Comparison of ENCODE assay signal across 21 cellular contexts in genomic region chr6:35475573-35475972, GRCh38. TPM values are rescaled to one million over a fixed set of nuclear protein-coding genes. Genes with fewer than 3 reads are reported as not detected.
DNase-seq lines count a peak whose midpoint lies in the region; ATAC-seq, FAIRE-seq and TF ChIP-seq lines count a peak whose summit lies in the region.
"Had no signal": no experiment of that assay in that cellular context is flagged by ENCODE, and none has a peak within 500 bp of the region (broad histone marks: within the 10 kb centered on the region; RNA-seq: fewer than 3 reads in every experiment).

No MANE protein-coding gene starts in this region.

- no peak for TF ChIP-seq CTCF in A549 (IDR thresholded peaks at IDR 0.05)
- no peak for TF ChIP-seq CTCF in Calu3 (IDR thresholded peaks at IDR 0.05; ENCODE audit: unreplicated experiment)
- TF ChIP-seq CTCF in RWPE1 (conservative IDR thresholded peaks at IDR 0.05; ENCODE audit: low read depth): no peak

- no peaks in the 10 kb centered on the region for H3K9me3 ChIP-seq in A549
- H3K9me3 ChIP-seq in neuronal stem cell (replicated peaks in 1 of 2; ENCODE audit: control insufficient read depth in 2 of 2, insufficient read depth in 1 of 2, low read depth in 1 of 2, low read length in 2 of 2): peaks cover 0 to 3% of the 10 kb centered on the region in 2 donors
- H3K9me3 ChIP-seq: BE2C, Peyer's patch had no signal

- no peak for FAIRE-seq in A549 (lab: Jason Lieb, UNC)
- FAIRE-seq: GM18507 had no signal

- no peak overlapping the region for H4K8ac ChIP-seq in neuronal stem cell (ENCODE audit: low read depth, low read length)

- H3K4me3 Mint-ChIP-seq in Calu3 (ENCODE audit: low read depth, unreplicated experiment): no peak overlapping the region
- H3K4me3 Mint-ChIP-seq: CD8-positive, alpha-beta T cell; HFFc6 had no signal

- peaks cover 3% of the 10 kb centered on the region for H3K79me1 ChIP-seq in neuronal stem cell (ENCODE audit: low read depth, low read length)

- no peaks in the 10 kb centered on the region for H3K27me3 Mint-ChIP-seq in Calu3 (ENCODE audit: unreplicated experiment)

- H3K23ac ChIP-seq in neuronal stem cell (ENCODE audit: low read depth, low read length, poor library complexity): no peak overlapping the region

- H2BK12ac ChIP-seq in neuronal stem cell (ENCODE audit: low read length): no peak overlapping the region

- 80% methylated on average over 1 of the region's 4 CpGs for WGBS in A549 (ENCODE audit: missing lambda C conversion rate)
- WGBS in neuronal stem cell (ENCODE audit: extremely low coverage in 2 of 2, insufficient read length in 2 of 2, insufficient replicate concordance in 1 of 2), 2 donors: no CpG with 5 or more reads among the region's 4 CpGs

- no peak for TF ChIP-seq EP300 in A549 (IDR thresholded peaks at IDR 0.05)

- CTCF ChIA-PET in A549 (lab: Yijun Ruan, JAX): no interaction called here
- CTCF ChIA-PET in Calu3 (lab: Charles Lee): interaction anchor here (1.1 kb wide), 1 partner anchor 21 kb away, joined by 3 read pairs; no protein-coding TSS in a partner anchor
- CTCF ChIA-PET in RWPE1 (lab: Yijun Ruan, JAX): interaction anchor here (0.6 kb wide), 2 partner anchors 261 to 1307 kb away, joined by 3 to 7 read pairs; partner anchors contain the start of gene ARMC12

- no peaks in the 10 kb centered on the region for H3K9me3 Mint-ChIP-seq in Calu3 (ENCODE audit: low read depth, unreplicated experiment)
- H3K9me3 Mint-ChIP-seq: CD8-positive, alpha-beta T cell; HFFc6 had no signal

- no peak overlapping the region for H3K14ac ChIP-seq in neuronal stem cell (ENCODE audit: low read length)

- no peaks in the 10 kb centered on the region for H3K27me3 ChIP-seq in neuronal stem cell (ENCODE audit: control insufficient read depth in 3 of 3, insufficient read depth in 3 of 3, low read depth in 1 of 3, low read length in 3 of 3)
- H3K27me3 ChIP-seq: BE2C, Peyer's patch had no signal

- intact Hi-C loops in Calu3 (cut with micrococcal nuclease; ENCODE audit: unreplicated experiment): no loop called here

- H3K18ac ChIP-seq in neuronal stem cell (ENCODE audit: low read length): no peak overlapping the region

- H3K27ac ChIP-seq in A549: no peak overlapping the region
- H3K27ac ChIP-seq in RWPE1: peak overlapping the region; percentile 94
- no peak overlapping the region for H3K27ac ChIP-seq in neuronal stem cell (replicated peaks; ENCODE audit: low read length)
- H3K27ac ChIP-seq: HL-60, Peyer's patch had no signal

- POLR2A ChIA-PET in A549 (lab: Yijun Ruan, JAX): no interaction called here
- POLR2A ChIA-PET in RWPE1 (lab: Yijun Ruan, JAX; ENCODE audit: low non-redundant PET): interaction anchor here (0.9 kb wide), 1 partner anchor 11 kb away, joined by 3 read pairs; no protein-coding TSS in a partner anchor

- peak; percentile 2 to 7; a peak in 4 of 6 replicates for ATAC-seq in A549
- ATAC-seq: CD8-positive, alpha-beta T cell had no signal

- peaks cover 45 to 90% of the 10 kb centered on the region in 2 donors for H3K36me3 ChIP-seq in neuronal stem cell (replicated peaks in 1 of 2; ENCODE audit: control insufficient read depth in 2 of 2, insufficient read depth in 2 of 2, low read length in 2 of 2)

- TF ChIP-seq POLR2A in A549 (IDR thresholded peaks at IDR 0.05; ENCODE audit: low read length): no peak

- H3K4me1 ChIP-seq in A549 (peaks cover 22% of the 10 kb centered on the region), neuronal stem cell (ENCODE audit: control insufficient read depth in 2 of 2, insufficient read depth in 1 of 2, low read depth in 1 of 2, low read length in 2 of 2) (peaks cover 13 to 15% of the 10 kb centered on the region in 2 donors)

- no peak overlapping the region for H4K91ac ChIP-seq in neuronal stem cell (ENCODE audit: low read depth, low read length, poor library complexity)

- no peak overlapping the region for H3K4me2 ChIP-seq in A549
- H3K4me2 ChIP-seq in neuronal stem cell (ENCODE audit: insufficient read depth, low read length, poor library complexity, severe bottlenecking): no peak overlapping the region

- no peak overlapping the region for H3K4ac ChIP-seq in neuronal stem cell (ENCODE audit: low read length)

- peak overlapping the region; percentile 54 for H2BK5ac ChIP-seq in neuronal stem cell (ENCODE audit: low read length)

- H2BK15ac ChIP-seq in neuronal stem cell (ENCODE audit: low read length): no peak overlapping the region

- peaks cover 13% of the 10 kb centered on the region for H3K4me1 Mint-ChIP-seq in Calu3 (ENCODE audit: low read depth, unreplicated experiment)

- no peak overlapping the region for H2AK5ac ChIP-seq in neuronal stem cell (ENCODE audit: low read depth, low read length)

- H3K27ac Mint-ChIP-seq in Calu3 (ENCODE audit: unreplicated experiment): peak overlapping the region; percentile 7
- H3K27ac Mint-ChIP-seq: CD8-positive, alpha-beta T cell; HFFc6 had no signal

- H3K4me3 ChIP-seq in A549: no peak overlapping the region
- H3K4me3 ChIP-seq in neuronal stem cell (ENCODE audit: low read length in 2 of 2): no peak overlapping the region
- H3K4me3 ChIP-seq: Peyer's patch had no signal

- H2AFZ ChIP-seq in neuronal stem cell (ENCODE audit: low read length): no peak overlapping the region

- no TSS peak for BruUV-seq in Calu3 (replicated peaks; lab: Mats Ljungman, UMichigan)

- H3K9ac ChIP-seq in neuronal stem cell (ENCODE audit: low read depth, low read length, poor library complexity): peak overlapping the region; percentile 60

- H3K36me3 Mint-ChIP-seq in Calu3 (ENCODE audit: insufficient read depth, unreplicated experiment): peaks cover 75% of the 10 kb centered on the region

- DNase-seq in A549 (ENCODE audit: low read depth in 1 of 2, low spot score in 1 of 2): no peak
- DNase-seq in Calu3: no peak
- DNase-seq in RWPE1 (ENCODE audit: low spot score): no peak
- no peak for DNase-seq in neuronal stem cell (ENCODE audit: low spot score)
- DNase-seq in DMS53 (lab: John Stamatoyannopoulos, UW): no peak
- no peak for DNase-seq in GOT3 (lab: John Stamatoyannopoulos, UW)
- DNase-seq in SK-N-DZ (ENCODE audit: low spot score): no peak
- DNase-seq: BE2C, DMS153, HFFc6, KG1, NCI-H1092, NCI-H1694 treated with DMSO at 0.1 percent for 48 hours, NCI-H446, Peyer's patch, SHP77 treated with DMSO at 0.1 percent for 48 hours had no signal

- TF ChIP-seq RAD21 in A549 (conservative IDR thresholded peaks at IDR 0.05 in 1 of 2, IDR thresholded peaks at IDR 0.05 in 1 of 2): no peak

- H2BK120ac ChIP-seq in neuronal stem cell (ENCODE audit: low read depth, low read length): no peak overlapping the region

TF ChIP-seq in A549, 52 proteins besides CTCF, POLR2A, EP300 and RAD21 (continues in another document):
- TF ChIP-seq HDAC2 (IDR thresholded peaks at IDR 0.05) (no peak), NR3C1 (IDR thresholded peaks at IDR 0.05) (no peak), ATOH8 (CRISPR knock-in tag; IDR thresholded peaks at IDR 0.05; ENCODE audit: low read depth) (no peak)

RNA-seq across cellular contexts. Expression of gene RPL10A, which starts 7.4 kb away (rescaled TPM):
- polyA plus RNA-seq in A549 (2011; rRNA removed): 1,645 and 1,707 TPM in 2 replicates
- polyA plus RNA-seq in A549 (2012; cell fraction: cytosol; rRNA removed): 2,133 and 2,619 TPM in 2 replicates
- 821 and 1,209 TPM in 2 replicates for polyA plus RNA-seq in A549 (2012; cell fraction: nucleus; rRNA removed)
- 1,150 to 1,165 TPM (median 1,153 TPM) in 3 replicates for polyA plus RNA-seq in A549 (2017; fragmentation: RNase III; extraction: RNeasy Plus Mini Kit Qiagen cat#74134 plus additional on column Dnase treatment)
- polyA minus RNA-seq in A549 (2011; rRNA and poly(A)+ RNA removed): 531 and 595 TPM in 2 replicates
- total RNA-seq in Calu3 (2022): 789 and 828 TPM in 2 replicates
- 2,893 TPM for polyA plus RNA-seq in neuronal stem cell (2013, experiment 1 of 2)
- polyA plus RNA-seq in neuronal stem cell (2013, experiment 2 of 2): 2,832 TPM
- polyA plus RNA-seq in SK-N-DZ (2014; cell fraction: cytosol; rRNA removed): 1,786 and 2,097 TPM in 2 replicates
- 1,399 and 1,465 TPM in 2 replicates for polyA plus RNA-seq in SK-N-DZ (2014; cell fraction: nucleus; rRNA removed)

RNA-seq across cellular contexts. Expression of gene TEAD3, which starts 21.3 kb away (rescaled TPM):
- polyA plus RNA-seq in A549 (2011; rRNA removed): 2.1 and 2.6 TPM in 2 replicates
- polyA plus RNA-seq in A549 (2012; cell fraction: cytosol; rRNA removed): 2.6 and 3.8 TPM in 2 replicates
- 7.3 and 7.6 TPM in 2 replicates for polyA plus RNA-seq in A549 (2012; cell fraction: nucleus; rRNA removed)
- polyA plus RNA-seq in A549 (2017; fragmentation: RNase III; extraction: RNeasy Plus Mini Kit Qiagen cat#74134 plus additional on column Dnase treatment): 3.0 to 4.5 TPM (median 4.2 TPM) in 3 replicates
- 1.7 TPM in 2 replicates for polyA minus RNA-seq in A549 (2011; rRNA and poly(A)+ RNA removed)
- 27.3 and 28.3 TPM in 2 replicates for total RNA-seq in Calu3 (2022)
- 37.2 TPM for polyA plus RNA-seq in neuronal stem cell (2013, experiment 1 of 2)
- polyA plus RNA-seq in neuronal stem cell (2013, experiment 2 of 2): 37.9 TPM
- 8.2 and 9.6 TPM in 2 replicates for polyA plus RNA-seq in SK-N-DZ (2014; cell fraction: cytosol; rRNA removed)
- polyA plus RNA-seq in SK-N-DZ (2014; cell fraction: nucleus; rRNA removed): 12.2 and 15.4 TPM in 2 replicates
- total RNA-seq: CD8-positive, alpha-beta T cell had no signal

RNA-seq across cellular contexts. Expression of gene FANCE, which starts 23.4 kb away (rescaled TPM):
- polyA plus RNA-seq in A549 (2011; rRNA removed) (3.5 and 3.7 TPM in 2 replicates), A549 (2017; fragmentation: RNase III; extraction: RNeasy Plus Mini Kit Qiagen cat#74134 plus additional on column Dnase treatment) (3.1 to 3.7 TPM (median 3.3 TPM) in 3 replicates)
- polyA plus RNA-seq in A549 (2012; cell fraction: cytosol; rRNA removed): 5.1 and 6.6 TPM in 2 replicates
- 5.6 and 5.8 TPM in 2 replicates for polyA plus RNA-seq in A549 (2012; cell fraction: nucleus; rRNA removed)
- polyA minus RNA-seq in A549 (2011; rRNA and poly(A)+ RNA removed): 3.7 TPM in 2 replicates
- total RNA-seq in Calu3 (2022): 10.4 and 10.9 TPM in 2 replicates
- polyA plus RNA-seq in neuronal stem cell (2013, experiment 1 of 2): 8.9 TPM
- polyA plus RNA-seq in neuronal stem cell (2013, experiment 2 of 2): 8.3 TPM
- polyA plus RNA-seq in SK-N-DZ (2014; cell fraction: cytosol; rRNA removed): 20.3 and 25.9 TPM in 2 replicates
- polyA plus RNA-seq in SK-N-DZ (2014; cell fraction: nucleus; rRNA removed): 16.8 TPM in 2 replicates

RNA-seq across cellular contexts. Expression of gene TULP1, which starts 37.1 kb away (rescaled TPM):
- polyA plus RNA-seq in A549 (2011; rRNA removed) (not detected in 2 replicates), A549 (2017; fragmentation: RNase III; extraction: RNeasy Plus Mini Kit Qiagen cat#74134 plus additional on column Dnase treatment) (not detected in 3 replicates)
- polyA plus RNA-seq in A549 (2012; cell fraction: cytosol; rRNA removed): not detected in 2 replicates
- not detected in 2 replicates for polyA plus RNA-seq in A549 (2012; cell fraction: nucleus; rRNA removed)
- not detected in 2 replicates for polyA minus RNA-seq in A549 (2011; rRNA and poly(A)+ RNA removed)
- total RNA-seq in Calu3 (2022): not detected in 2 replicates
- 2.8 TPM for polyA plus RNA-seq in neuronal stem cell (2013, experiment 1 of 2)
- 2.3 TPM for polyA plus RNA-seq in neuronal stem cell (2013, experiment 2 of 2)
- polyA plus RNA-seq in SK-N-DZ (2014; cell fraction: cytosol; rRNA removed): not detected in 2 replicates
- 0.26 and 0.68 TPM in 2 replicates for polyA plus RNA-seq in SK-N-DZ (2014; cell fraction: nucleus; rRNA removed)
- total RNA-seq: CD8-positive, alpha-beta T cell; HFFc6; M059J; Peyer's patch had no signal
- polyA plus RNA-seq: AG04450 had no signal
